Comparison of ENCODE assay signal across 25 cellular contexts in the genomic region with DNA sequence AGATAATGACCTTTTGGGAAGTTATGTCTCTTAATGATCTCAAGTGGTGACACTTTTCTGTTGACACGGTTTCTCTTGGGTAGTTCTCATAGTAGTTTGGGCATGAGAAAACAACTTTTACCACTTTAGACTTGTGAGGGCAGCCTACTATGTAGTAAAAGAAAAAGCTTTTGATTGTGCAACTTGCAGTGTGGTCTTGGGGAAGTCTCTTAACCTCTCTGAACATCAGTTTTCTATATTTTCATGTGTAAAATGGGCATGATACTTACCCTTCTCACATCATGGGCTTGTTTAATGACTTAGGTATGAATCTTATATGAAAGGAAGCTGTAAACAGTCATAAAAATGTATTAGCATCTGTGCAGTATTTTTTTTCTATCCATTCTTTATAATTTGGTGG.
"Had no signal": no experiment of that assay in that cellular context is flagged by ENCODE, and none has a peak within 500 bp of the region (broad histone marks: within the 10 kb centered on the region; RNA-seq: fewer than 3 reads in every experiment).

No MANE protein-coding gene starts in this region.

- H3K4me1 ChIP-seq: foreskin keratinocyte had no signal

- FAIRE-seq: endothelial cell of umbilical vein, frontal cortex had no signal

- H3K36me3 ChIP-seq: esophagus muscularis mucosa, gastroesophageal sphincter, heart left ventricle, lower lobe of right lung had no signal

- H3K9me3 ChIP-seq: esophagus muscularis mucosa, gastroesophageal sphincter, heart left ventricle, lower lobe of right lung, mucosa of descending colon had no signal

- H3K27me3 ChIP-seq: dorsolateral prefrontal cortex, esophagus muscularis mucosa, foreskin keratinocyte, gastroesophageal sphincter, heart left ventricle, hepatocyte had no signal

- H3K27ac ChIP-seq: coronary artery, dorsolateral prefrontal cortex, esophagus muscularis mucosa, foreskin keratinocyte, gastroesophageal sphincter, heart left ventricle, hepatocyte, lower lobe of right lung had no signal

- DNase-seq: dermis blood vessel endothelial cell; dorsolateral prefrontal cortex; effector CD4-positive, alpha-beta T cell; effector memory CD4-positive, alpha-beta T cell; foreskin keratinocyte; heart left ventricle; hypothalamus; immature natural killer cell; islet precursor cell; kidney; kidney glomerular epithelial cell; left colon; left ventricle myocardium superior; lower lobe of right lung; mesenchymal stem cell; mucosa of descending colon; naive B cell; naive thymus-derived CD8-positive, alpha-beta T cell had no signal

- ATAC-seq: foreskin keratinocyte; gastroesophageal sphincter; heart left ventricle; left colon; left lobe of liver; left ventricle myocardium superior; lower lobe of right lung; mucosa of descending colon; naive thymus-derived CD8-positive, alpha-beta T cell had no signal

- H3K4me2 ChIP-seq: hepatocyte had no signal

- H2AFZ ChIP-seq: hepatocyte had no signal

- H3K4me3 ChIP-seq: coronary artery, dorsolateral prefrontal cortex, esophagus muscularis mucosa, gastroesophageal sphincter, heart left ventricle, hepatocyte, lower lobe of right lung, mucosa of descending colon had no signal
